28 cellular contexts compared by ENCODE assay signal in the genomic region with DNA sequence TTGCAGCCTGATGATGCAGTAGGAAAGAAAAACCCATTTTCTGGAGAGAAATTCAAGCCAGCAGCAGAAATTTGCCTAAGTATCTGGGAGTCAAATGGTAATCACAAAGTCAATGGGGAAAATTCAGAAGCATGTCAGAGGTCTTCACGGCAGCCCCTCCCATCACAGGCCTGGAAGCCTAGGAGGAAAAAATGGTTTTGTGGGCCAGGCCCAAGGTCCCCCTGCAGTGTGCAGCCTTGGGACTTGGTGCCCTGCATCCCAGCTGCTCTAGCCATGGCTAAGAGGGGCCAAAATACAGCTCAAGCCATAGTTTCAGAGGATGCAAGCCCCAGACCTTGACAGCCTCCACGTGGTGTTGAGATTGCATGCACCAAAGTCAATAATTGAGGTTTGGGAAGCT.
"Had no signal": no experiment of that assay in that cellular context is flagged by ENCODE, and none has a peak within 500 bp of the region (broad histone marks: within the 10 kb centered on the region; RNA-seq: fewer than 3 reads in every experiment).

No MANE protein-coding gene starts in this region.

- H3K27ac ChIP-seq: colonic mucosa, coronary artery, dorsolateral prefrontal cortex, epithelial cell of prostate, esophagus muscularis mucosa, esophagus squamous epithelium, foreskin keratinocyte, gastrocnemius medialis, gastroesophageal sphincter, heart left ventricle, heart right ventricle, hepatocyte had no signal

- H3K4me1 ChIP-seq: colonic mucosa, esophagus muscularis mucosa, esophagus squamous epithelium, gastrocnemius medialis, gastroesophageal sphincter, heart left ventricle, heart right ventricle had no signal

- ATAC-seq: effector memory CD8-positive, alpha-beta T cell; esophagus mucosa; foreskin keratinocyte; gastrocnemius medialis; gastroesophageal sphincter; heart left ventricle; heart right ventricle had no signal

- FAIRE-seq: endometrium, endothelial cell of umbilical vein, frontal cortex had no signal

- H3K9me3 ChIP-seq: colonic mucosa, gastrocnemius medialis had no signal

- H3K4me2 ChIP-seq: hepatocyte had no signal

- DNase-seq: colonic mucosa; cortex of kidney; dermis blood vessel endothelial cell; dorsolateral prefrontal cortex; effector CD4-positive, alpha-beta T cell; effector CD8-positive, alpha-beta T cell; effector memory CD4-positive, alpha-beta T cell; effector memory CD8-positive, alpha-beta T cell; endodermal cell; erythroblast; esophagus squamous epithelium; foreskin fibroblast; foreskin keratinocyte; foreskin melanocyte; gastrocnemius medialis; glutamatergic neuron; head of caudate nucleus; heart left ventricle; heart right ventricle had no signal

- H3K36me3 ChIP-seq: colonic mucosa, esophagus muscularis mucosa, esophagus squamous epithelium, gastrocnemius medialis, gastroesophageal sphincter, heart left ventricle, heart right ventricle had no signal

- H3K4me3 ChIP-seq: colonic mucosa, coronary artery, dorsolateral prefrontal cortex, esophagus muscularis mucosa, esophagus squamous epithelium, gastrocnemius medialis, gastroesophageal sphincter, heart left ventricle, heart right ventricle, hepatocyte had no signal
